Comparison of ENCODE assay signal across 1 cellular context in the genomic region with DNA sequence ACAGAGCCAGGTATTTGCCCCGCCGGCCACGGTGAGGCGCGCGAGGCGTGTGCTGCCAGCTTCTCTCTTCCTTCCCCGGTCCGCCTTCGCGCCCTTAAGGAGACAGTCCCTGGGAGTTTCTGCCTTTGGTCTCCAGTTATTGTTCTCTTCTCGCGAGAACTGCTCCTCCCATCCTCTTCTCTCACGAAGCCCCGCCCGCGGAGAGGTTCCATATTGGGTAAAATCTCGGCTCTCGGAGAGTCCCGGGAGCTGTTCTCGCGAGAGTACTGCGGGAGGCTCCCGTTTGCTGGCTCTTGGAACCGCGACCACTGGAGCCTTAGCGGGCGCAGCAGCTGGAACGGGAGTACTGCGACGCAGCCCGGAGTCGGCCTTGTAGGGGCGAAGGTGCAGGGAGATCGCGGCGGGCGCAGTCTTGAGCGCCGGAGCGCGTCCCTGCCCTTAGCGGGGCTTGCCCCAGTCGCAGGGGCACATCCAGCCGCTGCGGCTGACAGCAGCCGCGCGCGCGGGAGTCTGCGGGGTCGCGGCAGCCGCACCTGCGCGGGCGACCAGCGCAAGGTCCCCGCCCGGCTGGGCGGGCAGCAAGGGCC.
TF ChIP-seq lines count a peak whose summit lies in the region.

Gene MAPK14 (plus strand): TSS at position 308 of the 587 bp plus-strand sequence. CDS start 350 bp downstream, outside the sequence.

TF ChIP-seq in K562, 482 proteins besides CTCF, POLR2A, EP300 and RAD21 (continued from another document and continues in another):
- TF ChIP-seq TSHZ1 (CRISPR knock-in tag; IDR thresholded peaks at IDR 0.05) (no peak), ZNF589 (CRISPR knock-in tag; IDR thresholded peaks at IDR 0.05; ENCODE audit: low read depth) (peak; percentile 56; the same call in 1 of the 2 replicates), HDAC1 (IDR thresholded peaks at IDR 0.05) (peak in 1 of 2 experiments; percentile 20; a peak in 1 of 4 replicates), ZNF551 (CRISPR knock-in tag; IDR thresholded peaks at IDR 0.05) (no peak), ZFX (CRISPR knock-in tag; IDR thresholded peaks at IDR 0.05) (peak; percentile 85), BCL6 (CRISPR knock-in tag; IDR thresholded peaks at IDR 0.05) (0 out of 2 replicates have a peak, but pooled peaks have one; percentile 36), TCF7L2 (IDR thresholded peaks at IDR 0.05; ENCODE audit: low read depth, low read length) (peak; percentile 71), TEAD4 (IDR thresholded peaks at IDR 0.05; ENCODE audit: low read length) (peak; percentile 69), TEAD4 (CRISPR knock-in tag; IDR thresholded peaks at IDR 0.05; ENCODE audit: borderline replicate concordance) (no peak), MTA3 (IDR thresholded peaks at IDR 0.05; ENCODE audit: borderline replicate concordance) (peak; percentile 77), NR2C1 (IDR thresholded peaks at IDR 0.05) (no peak), NR2C1 (tag; IDR thresholded peaks at IDR 0.05) (no peak), ETS2 (tag; IDR thresholded peaks at IDR 0.05; ENCODE audit: borderline replicate concordance, poor library complexity, severe bottlenecking) (no peak), ZBTB1 (CRISPR knock-in tag; IDR thresholded peaks at IDR 0.05; ENCODE audit: borderline replicate concordance, low read depth) (peak; percentile 64; the same call in 1 of the 2 replicates), RBM15 (IDR thresholded peaks at IDR 0.05; ENCODE audit: insufficient read depth, low read length) (no peak), HDGF (IDR thresholded peaks at IDR 0.05) (no peak), HSF4 (CRISPR knock-in tag; IDR thresholded peaks at IDR 0.05; ENCODE audit: borderline replicate concordance) (0 out of 2 replicates have a peak, but pooled peaks have one; percentile 38), BCLAF1 (IDR thresholded peaks at IDR 0.05; ENCODE audit: borderline replicate concordance in 1 of 2, control insufficient read depth in 1 of 2, low read depth in 2 of 2, low read length in 1 of 2) (no peak), CHAMP1 (IDR thresholded peaks at IDR 0.05) (0 out of 2 replicates have a peak, but pooled peaks have one; percentile 84), IFI16 (CRISPR knock-in tag; IDR thresholded peaks at IDR 0.05) (no peak), BRD9 (IDR thresholded peaks at IDR 0.05; ENCODE audit: low read depth, partially characterized antibody) (peak; percentile 25), GATAD2A (IDR thresholded peaks at IDR 0.05) (peak; percentile 50; the same call in 1 of the 2 replicates), ZFP36 (IDR thresholded peaks at IDR 0.05; ENCODE audit: low read depth, low read length, partially characterized antibody) (peak; percentile 25), RBBP5 (IDR thresholded peaks at IDR 0.05; ENCODE audit: borderline replicate concordance, insufficient read depth, low read length, poor library complexity, severe bottlenecking) (peak; percentile 88), LCOR (CRISPR knock-in tag; IDR thresholded peaks at IDR 0.05) (peak; percentile 77; the same call in 1 of the 2 replicates), SP1 (CRISPR knock-in tag; IDR thresholded peaks at IDR 0.05) (peak; percentile 67; the same call in 1 of the 2 replicates), HNRNPUL1 (IDR thresholded peaks at IDR 0.05; ENCODE audit: low read length) (no peak), HMGN3 (IDR thresholded peaks at IDR 0.05; ENCODE audit: borderline replicate concordance, extremely low read depth, insufficient read length, low read depth, low read length) (peak; percentile 62), GABPB1 (CRISPR knock-in tag; IDR thresholded peaks at IDR 0.05) (peak; percentile 84), SRSF1 (IDR thresholded peaks at IDR 0.05; ENCODE audit: low read depth, low read length) (0 out of 2 replicates have a peak, but pooled peaks have one; percentile 4), CREB1 (IDR thresholded peaks at IDR 0.05) (peak; percentile 62; the same call in 1 of the 2 replicates), CREB1 (CRISPR knock-in tag; IDR thresholded peaks at IDR 0.05) (no peak; the same call in none of the 2 replicates), NR4A1 (CRISPR knock-in tag; IDR thresholded peaks at IDR 0.05) (no peak), NR4A1 (tag; IDR thresholded peaks at IDR 0.05) (no peak), TEAD1 (CRISPR knock-in tag; IDR thresholded peaks at IDR 0.05) (peak; percentile 33 to 89; a peak in 2 of 4 replicates), SMC3 (conservative IDR thresholded peaks at IDR 0.05; ENCODE audit: insufficient read depth, low read depth, low read length) (peak; percentile 95), ARID3B (CRISPR knock-in tag; IDR thresholded peaks at IDR 0.05; ENCODE audit: borderline replicate concordance) (peak; percentile 92; the same call in 1 of the 2 replicates), CHD4 (IDR thresholded peaks at IDR 0.05; ENCODE audit: insufficient read depth, insufficient replicate concordance, low read depth, low read length, poor library complexity, severe bottlenecking) (no peak), PML (IDR thresholded peaks at IDR 0.05; ENCODE audit: low read length) (peak; percentile 82; the same call in 1 of the 2 replicates), ZNF766 (CRISPR knock-in tag; conservative IDR thresholded peaks at IDR 0.05) (no peak), MAZ (CRISPR knock-in tag; conservative IDR thresholded peaks at IDR 0.05 in 1 of 2, IDR thresholded peaks at IDR 0.05 in 1 of 2) (peak; percentile 85 to 98), ZFPM2 (CRISPR knock-in tag; IDR thresholded peaks at IDR 0.05) (peak; percentile 55; the same call in 1 of the 2 replicates)
- TF ChIP-seq, protein P1, sequence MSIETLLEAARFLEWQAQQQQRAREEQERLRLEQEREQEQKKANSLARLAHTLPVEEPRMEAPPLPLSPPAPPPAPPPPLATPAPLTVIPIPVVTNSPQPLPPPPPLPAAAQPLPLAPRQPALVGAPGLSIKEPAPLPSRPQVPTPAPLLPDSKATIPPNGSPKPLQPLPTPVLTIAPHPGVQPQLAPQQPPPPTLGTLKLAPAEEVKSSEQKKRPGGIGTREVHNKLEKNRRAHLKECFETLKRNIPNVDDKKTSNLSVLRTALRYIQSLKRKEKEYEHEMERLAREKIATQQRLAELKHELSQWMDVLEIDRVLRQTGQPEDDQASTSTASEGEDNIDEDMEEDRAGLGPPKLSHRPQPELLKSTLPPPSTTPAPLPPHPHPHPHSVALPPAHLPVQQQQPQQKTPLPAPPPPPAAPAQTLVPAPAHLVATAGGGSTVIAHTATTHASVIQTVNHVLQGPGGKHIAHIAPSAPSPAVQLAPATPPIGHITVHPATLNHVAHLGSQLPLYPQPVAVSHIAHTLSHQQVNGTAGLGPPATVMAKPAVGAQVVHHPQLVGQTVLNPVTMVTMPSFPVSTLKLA (conservative IDR thresholded peaks at IDR 0.05): peak in 1 of 2 experiments; percentile 47; a peak in 2 of 4 replicates
- TF ChIP-seq, protein P2, sequence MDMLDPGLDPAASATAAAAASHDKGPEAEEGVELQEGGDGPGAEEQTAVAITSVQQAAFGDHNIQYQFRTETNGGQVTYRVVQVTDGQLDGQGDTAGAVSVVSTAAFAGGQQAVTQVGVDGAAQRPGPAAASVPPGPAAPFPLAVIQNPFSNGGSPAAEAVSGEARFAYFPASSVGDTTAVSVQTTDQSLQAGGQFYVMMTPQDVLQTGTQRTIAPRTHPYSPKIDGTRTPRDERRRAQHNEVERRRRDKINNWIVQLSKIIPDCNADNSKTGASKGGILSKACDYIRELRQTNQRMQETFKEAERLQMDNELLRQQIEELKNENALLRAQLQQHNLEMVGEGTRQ (CRISPR knock-in tag; IDR thresholded peaks at IDR 0.05): no peak
- TF ChIP-seq, protein P3, sequence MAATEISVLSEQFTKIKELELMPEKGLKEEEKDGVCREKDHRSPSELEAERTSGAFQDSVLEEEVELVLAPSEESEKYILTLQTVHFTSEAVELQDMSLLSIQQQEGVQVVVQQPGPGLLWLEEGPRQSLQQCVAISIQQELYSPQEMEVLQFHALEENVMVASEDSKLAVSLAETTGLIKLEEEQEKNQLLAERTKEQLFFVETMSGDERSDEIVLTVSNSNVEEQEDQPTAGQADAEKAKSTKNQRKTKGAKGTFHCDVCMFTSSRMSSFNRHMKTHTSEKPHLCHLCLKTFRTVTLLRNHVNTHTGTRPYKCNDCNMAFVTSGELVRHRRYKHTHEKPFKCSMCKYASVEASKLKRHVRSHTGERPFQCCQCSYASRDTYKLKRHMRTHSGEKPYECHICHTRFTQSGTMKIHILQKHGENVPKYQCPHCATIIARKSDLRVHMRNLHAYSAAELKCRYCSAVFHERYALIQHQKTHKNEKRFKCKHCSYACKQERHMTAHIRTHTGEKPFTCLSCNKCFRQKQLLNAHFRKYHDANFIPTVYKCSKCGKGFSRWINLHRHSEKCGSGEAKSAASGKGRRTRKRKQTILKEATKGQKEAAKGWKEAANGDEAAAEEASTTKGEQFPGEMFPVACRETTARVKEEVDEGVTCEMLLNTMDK (IDR thresholded peaks at IDR 0.05; ENCODE audit: borderline replicate concordance, insufficient read depth, low read depth, low read length, poor library complexity, severe bottlenecking): peak; percentile 14
